2 cellular contexts compared by ENCODE assay signal in the genomic region with DNA sequence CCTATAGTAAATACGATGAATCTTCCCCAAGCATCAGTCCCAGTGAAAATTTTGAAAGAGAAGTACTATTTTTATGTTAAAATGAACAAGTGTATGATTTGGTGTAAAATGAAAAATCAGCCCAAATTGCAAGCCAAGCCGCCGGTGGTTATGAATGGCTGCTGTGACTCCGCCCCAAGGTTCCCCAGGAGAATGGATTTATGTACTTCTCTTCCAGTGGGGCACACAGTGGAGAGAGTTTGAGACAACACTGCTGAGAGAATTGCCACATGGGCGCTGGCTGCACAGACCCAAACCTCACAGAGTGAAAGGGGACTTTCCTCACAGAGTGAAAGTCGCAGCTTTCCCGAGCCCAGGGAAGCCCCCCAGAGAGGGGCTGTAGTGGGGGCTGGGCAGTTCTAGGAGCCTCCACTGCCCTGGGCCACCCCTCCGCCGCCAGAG.
TF ChIP-seq lines count a peak whose summit lies in the region.

No MANE protein-coding gene starts in this region.

TF ChIP-seq in HCT116, 20 proteins besides CTCF, POLR2A, EP300 and RAD21:
- TF ChIP-seq, protein P1, sequence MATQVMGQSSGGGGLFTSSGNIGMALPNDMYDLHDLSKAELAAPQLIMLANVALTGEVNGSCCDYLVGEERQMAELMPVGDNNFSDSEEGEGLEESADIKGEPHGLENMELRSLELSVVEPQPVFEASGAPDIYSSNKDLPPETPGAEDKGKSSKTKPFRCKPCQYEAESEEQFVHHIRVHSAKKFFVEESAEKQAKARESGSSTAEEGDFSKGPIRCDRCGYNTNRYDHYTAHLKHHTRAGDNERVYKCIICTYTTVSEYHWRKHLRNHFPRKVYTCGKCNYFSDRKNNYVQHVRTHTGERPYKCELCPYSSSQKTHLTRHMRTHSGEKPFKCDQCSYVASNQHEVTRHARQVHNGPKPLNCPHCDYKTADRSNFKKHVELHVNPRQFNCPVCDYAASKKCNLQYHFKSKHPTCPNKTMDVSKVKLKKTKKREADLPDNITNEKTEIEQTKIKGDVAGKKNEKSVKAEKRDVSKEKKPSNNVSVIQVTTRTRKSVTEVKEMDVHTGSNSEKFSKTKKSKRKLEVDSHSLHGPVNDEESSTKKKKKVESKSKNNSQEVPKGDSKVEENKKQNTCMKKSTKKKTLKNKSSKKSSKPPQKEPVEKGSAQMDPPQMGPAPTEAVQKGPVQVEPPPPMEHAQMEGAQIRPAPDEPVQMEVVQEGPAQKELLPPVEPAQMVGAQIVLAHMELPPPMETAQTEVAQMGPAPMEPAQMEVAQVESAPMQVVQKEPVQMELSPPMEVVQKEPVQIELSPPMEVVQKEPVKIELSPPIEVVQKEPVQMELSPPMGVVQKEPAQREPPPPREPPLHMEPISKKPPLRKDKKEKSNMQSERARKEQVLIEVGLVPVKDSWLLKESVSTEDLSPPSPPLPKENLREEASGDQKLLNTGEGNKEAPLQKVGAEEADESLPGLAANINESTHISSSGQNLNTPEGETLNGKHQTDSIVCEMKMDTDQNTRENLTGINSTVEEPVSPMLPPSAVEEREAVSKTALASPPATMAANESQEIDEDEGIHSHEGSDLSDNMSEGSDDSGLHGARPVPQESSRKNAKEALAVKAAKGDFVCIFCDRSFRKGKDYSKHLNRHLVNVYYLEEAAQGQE (IDR thresholded peaks at IDR 0.05; ENCODE audit: low read depth), result no peak

TF ChIP-seq in SK-N-SH treated with all-trans-retinoic acid at 6 μM for 48 hours, 23 proteins besides CTCF, POLR2A, EP300 and RAD21 (continued from another document):
- TF ChIP-seq ZNF8 (CRISPR knock-in tag; IDR thresholded peaks at IDR 0.05) (no peak), ZNF70 (CRISPR knock-in tag; IDR thresholded peaks at IDR 0.05) (no peak)
